In genomic region chr5:169416583-169417196, GRCh38 we compare ENCODE assay signal across 8 cellular contexts.
DNase-seq lines count a peak whose midpoint lies in the region; ATAC-seq, FAIRE-seq and TF ChIP-seq lines count a peak whose summit lies in the region.

No MANE protein-coding gene starts in this region.

- H4K20me1 ChIP-seq in GM12878 (ENCODE audit: control insufficient read depth, insufficient read depth) (no peaks in the 10 kb centered on the region), PC-9 (ENCODE audit: insufficient read depth) (no peaks in the 10 kb centered on the region)

- H3K36me3 ChIP-seq in GM12878 (ENCODE audit: control insufficient read depth in 2 of 2, insufficient read depth in 2 of 2, low read length in 1 of 2) (no peaks in the 10 kb centered on the region), trophoblast cell (ENCODE audit: control insufficient read depth in 1 of 2, insufficient read depth in 2 of 2, low read length in 2 of 2) (no peaks in the 10 kb centered on the region), PC-9 (ENCODE audit: low read depth) (no peaks in the 10 kb centered on the region)

- CTCF ChIA-PET in GM12878 (lab: Yijun Ruan, JAX) = interaction anchor here (0.9 kb wide), 1 partner anchor 11 kb away, joined by 3 read pairs; no protein-coding TSS in a partner anchor
- CTCF ChIA-PET in PC-9 (lab: Charles Lee) = no interaction called here

- no peaks in the 10 kb centered on the region for H3K4me1 Mint-ChIP-seq in activated naive CD8-positive, alpha-beta T cell treated with anti-CD3 and anti-CD28 coated beads, Interleukin-2, amount 50 U/mL, for 24 hours

- no peak for TF ChIP-seq RAD21 in GM12878 (IDR thresholded peaks at IDR 0.05; ENCODE audit: insufficient read depth, low read depth, low read length)

- DNase-seq in GM12878 (ENCODE audit: low read depth, low spot score) (peak; percentile 44), trophoblast cell (peak; percentile 55), PC-9 (no peak), pons (ENCODE audit: low spot score) (no peak)
- no peak for DNase-seq in activated naive CD8-positive, alpha-beta T cell treated with anti-CD3 and anti-CD28 coated beads, Interleukin-2, amount 50 U/mL, for 24 hours
- DNase-seq in activated naive CD4-positive, alpha-beta T cell (lab: John Stamatoyannopoulos, UW) = no peak

- H3K27me3 ChIP-seq in GM12878 (replicated peaks in 1 of 2; ENCODE audit: control insufficient read depth in 2 of 2, insufficient read depth in 2 of 2, low read length in 1 of 2) (0 out of 4 replicates have a peak, but pooled peaks cover 0 to 5% of the 10 kb centered on the region in 2 experiments), trophoblast cell (ENCODE audit: insufficient read depth, low read length) (no peaks in the 10 kb centered on the region), PC-9 (ENCODE audit: insufficient read depth, low read depth) (no peaks in the 10 kb centered on the region)

- H3K79me1 ChIP-seq in trophoblast cell (ENCODE audit: low read length) = no peaks in the 10 kb centered on the region

- H3K9ac ChIP-seq in GM12878 (ENCODE audit: control insufficient read depth, insufficient read depth, low read length) = no peak overlapping the region
- no peak overlapping the region for H3K9ac ChIP-seq in trophoblast cell (ENCODE audit: low read length)

- H3K9me3 ChIP-seq in GM12878 (replicated peaks; ENCODE audit: control insufficient read depth, insufficient read depth, low read length) (no peaks in the 10 kb centered on the region), trophoblast cell (ENCODE audit: insufficient read depth, low read depth, low read length) (no peaks in the 10 kb centered on the region), PC-9 (ENCODE audit: insufficient read depth, low read depth) (no peaks in the 10 kb centered on the region; the same call in 1 of the 2 replicates)

- BruUV-seq in GM12878 (replicated peaks; lab: Mats Ljungman, UMichigan) (no TSS peak), PC-9 (replicated peaks; lab: Mats Ljungman, UMichigan) (no TSS peak)

- no peak overlapping the region for H3K14ac ChIP-seq in trophoblast cell (ENCODE audit: low read length)

- no peak overlapping the region for H3K18ac ChIP-seq in trophoblast cell (ENCODE audit: low read length)

- no peak overlapping the region for H2BK120ac ChIP-seq in trophoblast cell (ENCODE audit: insufficient read depth, low read length, poor library complexity)

- in situ Hi-C loops in GM12878 (cut with MboI) = no loop called here

- TF ChIP-seq CTCF in GM12878 (IDR thresholded peaks at IDR 0.05 in 2 of 3, conservative IDR thresholded peaks at IDR 0.05 in 1 of 3; ENCODE audit: control insufficient read depth in 2 of 3, extremely low read depth in 1 of 3, insufficient read depth in 1 of 3, low read depth in 3 of 3, low read length in 3 of 3) (no peak), PC-9 (conservative IDR thresholded peaks at IDR 0.05) (no peak)

- H3K4me2 ChIP-seq in GM12878 (ENCODE audit: control insufficient read depth, insufficient read depth) (peak overlapping the region; percentile 66), trophoblast cell (ENCODE audit: low read length) (no peak overlapping the region), PC-9 (no peak overlapping the region)

- H2AFZ ChIP-seq in GM12878 (ENCODE audit: control insufficient read depth, low read depth, low read length) (peak overlapping the region; percentile 15; the same call in 1 of the 2 replicates), trophoblast cell (ENCODE audit: insufficient read depth, low read length, poor library complexity) (no peak overlapping the region), PC-9 (no peak overlapping the region)

- ATAC-seq in GM19395 (IDR thresholded peaks at IDR 0.05; ENCODE audit: unreplicated experiment) (peak; percentile 95), HG03103 (IDR thresholded peaks at IDR 0.05; ENCODE audit: low read depth, unreplicated experiment) (peak; percentile 86), GM12878 (peak; percentile 97)
- ATAC-seq in activated naive CD8-positive, alpha-beta T cell treated with anti-CD3 and anti-CD28 coated beads, Interleukin-2, amount 50 U/mL, for 24 hours = no peak

- H3K9me2 ChIP-seq in PC-9 (ENCODE audit: insufficient read depth) = no peaks in the 10 kb centered on the region

- no peak overlapping the region for H2BK5ac ChIP-seq in trophoblast cell (ENCODE audit: low read depth, low read length, poor library complexity)

- TF ChIP-seq EP300 in GM12878 (IDR thresholded peaks at IDR 0.05; ENCODE audit: borderline replicate concordance in 1 of 2, control insufficient read depth in 1 of 2, low read depth in 2 of 2, low read length in 2 of 2) = peak; percentile 13 to 69; a peak in 2 of 4 replicates

- POLR2A ChIA-PET in GM12878 (lab: Charles Lee) = interaction anchor here (0.6 to 1.5 kb wide), 2 partner anchors 24 to 167 kb away, joined by 3 to 8 read pairs; partner anchors contain the start of gene SPDL1
- POLR2A ChIA-PET in PC-9 (lab: Charles Lee; ENCODE audit: unreplicated experiment) = no interaction called here

- TF ChIP-seq POLR2A in GM12878 (IDR thresholded peaks at IDR 0.05; ENCODE audit: low read depth, low read length) = no peak

- no peak for FAIRE-seq in GM12878 (lab: Jason Lieb, UNC)

- WGBS in GM12878 (ENCODE audit: insufficient coverage, insufficient replicate concordance, low lambda C conversion rate, missing lambda C conversion rate) = 4% methylated on average over 15 of the region's 15 CpGs
- WGBS in trophoblast cell (ENCODE audit: extremely low coverage, insufficient coverage, insufficient read length) = no CpG with 5 or more reads among the region's 15 CpGs

- no peak overlapping the region for H3K4ac ChIP-seq in trophoblast cell (ENCODE audit: low read depth, low read length)

- H4K8ac ChIP-seq in trophoblast cell (ENCODE audit: low read depth, low read length) = no peak overlapping the region

- intact Hi-C loops in GM12878 (cut with micrococcal nuclease; ENCODE audit: unreplicated experiment) (no loop called here), PC-9 (cut with micrococcal nuclease; ENCODE audit: unreplicated experiment) (loop anchor here (10.0 kb wide), 1 partner anchor 112 kb away; the partner anchor contains the start of gene SLIT3)

- H3K36me3 Mint-ChIP-seq in activated naive CD8-positive, alpha-beta T cell treated with anti-CD3 and anti-CD28 coated beads, Interleukin-2, amount 50 U/mL, for 24 hours (ENCODE audit: low read depth) = no peaks in the 10 kb centered on the region

- no peak overlapping the region for H4K91ac ChIP-seq in trophoblast cell (ENCODE audit: low read depth, low read length)

- H3K4me3 Mint-ChIP-seq in activated naive CD8-positive, alpha-beta T cell treated with anti-CD3 and anti-CD28 coated beads, Interleukin-2, amount 50 U/mL, for 24 hours = no peak overlapping the region

- RAD21 ChIA-PET in GM12878 (lab: Charles Lee; ENCODE audit: unreplicated experiment) = interaction anchor here (0.8 to 1.0 kb wide), 2 partner anchors 10 to 17 kb away, joined by 3 read pairs; no protein-coding TSS in a partner anchor

- H2AK5ac ChIP-seq in trophoblast cell (ENCODE audit: low read length) = no peak overlapping the region

- H3K79me2 ChIP-seq in GM12878 (ENCODE audit: control insufficient read depth, insufficient read depth, low read length) (no peaks in the 10 kb centered on the region), trophoblast cell (ENCODE audit: control insufficient read depth, insufficient read depth, low read length, poor library complexity) (no peaks in the 10 kb centered on the region), PC-9 (ENCODE audit: low read depth) (no peaks in the 10 kb centered on the region)

- H3K9me3 Mint-ChIP-seq in activated naive CD8-positive, alpha-beta T cell treated with anti-CD3 and anti-CD28 coated beads, Interleukin-2, amount 50 U/mL, for 24 hours = no peaks in the 10 kb centered on the region

- no peak overlapping the region for H4K12ac ChIP-seq in trophoblast cell (ENCODE audit: low read depth, low read length)

- H3K4me1 ChIP-seq in GM12878 (ENCODE audit: control insufficient read depth, insufficient read depth, low read length) (peaks cover 9% of the 10 kb centered on the region), trophoblast cell (ENCODE audit: control insufficient read depth in 1 of 2, insufficient read depth in 2 of 2, low read length in 2 of 2) (no peaks in the 10 kb centered on the region), PC-9 (replicated peaks; ENCODE audit: insufficient read depth) (no peaks in the 10 kb centered on the region)

- H3K27ac ChIP-seq in GM12878 (ENCODE audit: control insufficient read depth, insufficient read depth) = no peak overlapping the region
- H3K27ac ChIP-seq in trophoblast cell (ENCODE audit: low read depth, low read length) = no peak overlapping the region
- no peak overlapping the region for H3K27ac ChIP-seq in PC-9

- no peaks in the 10 kb centered on the region for H3F3A ChIP-seq in PC-9 (ENCODE audit: insufficient read depth, low read depth)

- no peaks in the 10 kb centered on the region for H3K27me3 Mint-ChIP-seq in activated naive CD8-positive, alpha-beta T cell treated with anti-CD3 and anti-CD28 coated beads, Interleukin-2, amount 50 U/mL, for 24 hours

- H3K4me3 ChIP-seq in GM12878 (0 out of 2 replicates have a peak overlapping the region, but pooled peaks have one; percentile 19), trophoblast cell (ENCODE audit: low read depth, low read length) (no peak overlapping the region), PC-9 (no peak overlapping the region)

- no peak overlapping the region for H2BK12ac ChIP-seq in trophoblast cell (ENCODE audit: low read length)

- H3K27ac Mint-ChIP-seq in activated naive CD8-positive, alpha-beta T cell treated with anti-CD3 and anti-CD28 coated beads, Interleukin-2, amount 50 U/mL, for 24 hours = no peak overlapping the region

- H3K23ac ChIP-seq in trophoblast cell (ENCODE audit: low read length) = no peak overlapping the region

- SMC1A ChIA-PET in GM12878 (lab: Charles Lee; ENCODE audit: uncharacterized antibody, unreplicated experiment) = no interaction called here

TF ChIP-seq in GM12878, 131 proteins besides CTCF, POLR2A, EP300 and RAD21 (continues in another document):
- peak; percentile 83 for TF ChIP-seq MTA2 (IDR thresholded peaks at IDR 0.05; ENCODE audit: low read depth)

Comparison
In these comparisons a context has a peak if more than half of its experiments do, and no peak if none do; other contexts are left out.
1. DNase-seq: peak in GM12878 (single experiment) and trophoblast cell (2 of 2); none in activated naive CD8-positive, alpha-beta T cell treated with anti-CD3 and anti-CD28 coated beads, Interleukin-2, amount 50 U/mL, for 24 hours (single experiment), activated naive CD4-positive, alpha-beta T cell (0 of 4), PC-9 (0 of 2) and pons (single experiment).